ENCODE assay signal across 28 cellular contexts in the genomic region with DNA sequence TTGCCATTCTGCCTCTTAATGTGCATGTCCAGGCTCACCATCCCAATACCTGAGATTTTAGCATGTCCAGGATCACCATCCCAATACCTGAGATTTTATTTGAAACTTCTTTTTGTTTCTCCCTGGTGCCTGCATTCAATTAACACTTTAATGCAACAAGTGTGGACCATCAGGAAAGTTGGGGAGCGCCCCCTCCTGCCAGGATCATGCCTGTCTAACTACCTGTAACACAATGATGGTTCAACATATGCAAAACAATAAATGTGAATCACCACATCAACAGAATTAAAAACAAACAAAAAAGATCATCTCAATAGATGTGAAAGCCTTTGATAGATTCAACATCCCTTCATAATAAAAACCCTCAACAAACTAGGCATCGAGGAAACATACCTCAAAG.
"Had no signal": no experiment of that assay in that cellular context is flagged by ENCODE, and none has a peak within 500 bp of the region (broad histone marks: within the 10 kb centered on the region; RNA-seq: fewer than 3 reads in every experiment).

No MANE protein-coding gene starts in this region.

- H3K9me3 ChIP-seq: lower lobe of right lung, ovary, suprapubic skin, thoracic aorta, uterus had no signal

- H3K27me3 Mint-ChIP-seq: naive B cell; progenitor cell of endocrine pancreas; stimulated activated naive CD8-positive, alpha-beta T cell treated with anti-CD3 and anti-CD28 coated beads, Interleukin-15, Interleukin-2, amounts not matched to agents 100 ng/mL and 50 ng/mL, for 24 hours; type B pancreatic cell had no signal

- H3K4me1 ChIP-seq: left lung, lower lobe of right lung, spleen, suprapubic skin, tibial nerve, uterus had no signal

- H3K4me3 ChIP-seq: left lung, lower lobe of right lung, ovary, skin epidermis, spleen, suprapubic skin, thoracic aorta, tibial nerve, uterus had no signal

- H3K27me3 ChIP-seq: left lung, ovary, spleen, suprapubic skin, uterus had no signal

- H3K36me3 ChIP-seq: left lung, lower lobe of right lung, ovary, spleen, suprapubic skin, thoracic aorta, tibial nerve, uterus had no signal

- ATAC-seq: left colon; left lung; lower lobe of right lung; natural killer cell; right cardiac atrium; sciatic nerve; stimulated activated effector memory CD8-positive, alpha-beta T cell treated with anti-CD3 and anti-CD28 coated beads, Interleukin-12 subunit alpha, Interleukin-12 subunit beta, amount 100 ng/mL, for 72 hours had no signal

- H3K27ac ChIP-seq: left lung, lower lobe of right lung, ovary, skin epidermis, spleen, suprapubic skin, thoracic aorta, tibial nerve, uterus had no signal

- H3K9me3 Mint-ChIP-seq: nephron progenitor cell; stimulated activated naive CD8-positive, alpha-beta T cell treated with anti-CD3 and anti-CD28 coated beads, Interleukin-15, Interleukin-2, amounts not matched to agents 100 ng/mL and 50 ng/mL, for 24 hours; type B pancreatic cell had no signal

- H3K4me1 Mint-ChIP-seq: immature natural killer cell; mesothelial cell of epicardium; naive B cell; natural killer cell; nephron progenitor cell; stimulated activated effector memory CD8-positive, alpha-beta T cell treated with anti-CD3 and anti-CD28 coated beads, Interleukin-12 subunit alpha, Interleukin-12 subunit beta, amount 100 ng/mL, for 72 hours had no signal

- H3K27ac Mint-ChIP-seq: immature natural killer cell; mesothelial cell of epicardium; naive B cell; natural killer cell; nephron progenitor cell; progenitor cell of endocrine pancreas; stimulated activated effector memory CD8-positive, alpha-beta T cell treated with anti-CD3 and anti-CD28 coated beads, Interleukin-12 subunit alpha, Interleukin-12 subunit beta, amount 100 ng/mL, for 72 hours; stimulated activated naive CD8-positive, alpha-beta T cell treated with anti-CD3 and anti-CD28 coated beads, Interleukin-15, Interleukin-2, amounts not matched to agents 100 ng/mL and 50 ng/mL, for 24 hours; type B pancreatic cell had no signal

- H3K4me3 Mint-ChIP-seq: immature natural killer cell; mesothelial cell of epicardium; naive B cell; natural killer cell; nephron progenitor cell; stimulated activated effector memory CD8-positive, alpha-beta T cell treated with anti-CD3 and anti-CD28 coated beads, Interleukin-12 subunit alpha, Interleukin-12 subunit beta, amount 100 ng/mL, for 72 hours; stimulated activated naive CD8-positive, alpha-beta T cell treated with anti-CD3 and anti-CD28 coated beads, Interleukin-15, Interleukin-2, amounts not matched to agents 100 ng/mL and 50 ng/mL, for 24 hours; type B pancreatic cell had no signal

- H3K36me3 Mint-ChIP-seq: immature natural killer cell; mesothelial cell of epicardium; naive B cell; natural killer cell; stimulated activated effector memory CD8-positive, alpha-beta T cell treated with anti-CD3 and anti-CD28 coated beads, Interleukin-12 subunit alpha, Interleukin-12 subunit beta, amount 100 ng/mL, for 72 hours; type B pancreatic cell had no signal

- DNase-seq: hypothalamus; immature natural killer cell; kidney; left colon; left lung; lower lobe of right lung; mammary epithelial cell; mesenchymal stem cell; naive B cell; natural killer cell; nephron progenitor cell; ovary; retina; right cardiac atrium; spleen; stimulated activated CD4-positive, alpha-beta T cell treated with anti-CD3 and anti-CD28 coated beads, Interleukin-4, amount 100 ng/mL, for 24 hours; stimulated activated naive CD4-positive, alpha-beta T cell; uterus had no signal
